In genomic region chr18:24869285-24869684, GRCh38 we compare ENCODE assay signal across 25 cellular contexts.
"Had no signal": no experiment of that assay in that cellular context is flagged by ENCODE, and none has a peak within 500 bp of the region (broad histone marks: within the 10 kb centered on the region; RNA-seq: fewer than 3 reads in every experiment).

No MANE protein-coding gene starts in this region.

- H3K27me3 ChIP-seq: breast epithelium, heart right ventricle had no signal

- H3K4me3 ChIP-seq: breast epithelium, heart right ventricle, left ventricle myocardium inferior, lung, pancreas, prostate gland, skin epidermis, thoracic aorta had no signal

- H3K36me3 Mint-ChIP-seq: activated naive CD4-positive, alpha-beta T cell treated with anti-CD3 and anti-CD28 coated beads, Interleukin-2, amount 50 U/mL, for 24 hours; stimulated activated effector memory CD8-positive, alpha-beta T cell treated with anti-CD3 and anti-CD28 coated beads, Interleukin-12 subunit alpha, Interleukin-12 subunit beta, amount 100 ng/mL, for 72 hours; type B pancreatic cell had no signal

- H3K9me3 ChIP-seq: breast epithelium, heart right ventricle, left ventricle myocardium inferior, pancreas, prostate gland, thoracic aorta had no signal

- H3K4me1 ChIP-seq: breast epithelium, heart right ventricle, left ventricle myocardium inferior, pancreas, prostate gland had no signal

- H3K27ac Mint-ChIP-seq: activated CD4-positive, alpha-beta T cell treated with anti-CD3 and anti-CD28 coated beads, Interleukin-2, amount 10 ng/mL, durations not matched to agents 7 days and 5 days; activated CD8-positive, alpha-beta T cell treated with anti-CD3 and anti-CD28 coated beads for 36 hours; activated naive CD4-positive, alpha-beta T cell treated with anti-CD3 and anti-CD28 coated beads, Interleukin-2, amount 50 U/mL, for 24 hours; activated naive CD8-positive, alpha-beta T cell treated with anti-CD3 and anti-CD28 coated beads, Interleukin-2, amount 50 U/mL, for 24 hours; activated T-helper 2 cell treated with anti-CD3 and anti-CD28 coated beads, Interferon-gamma antibody, Interleukin-2, Interleukin-4, amounts not matched to agents 10 μg/mL and 5 μg/mL and 100 μg/mL, durations not matched to agents 14 hours and 24 hours and 36 hours; nephron; stimulated activated effector memory CD8-positive, alpha-beta T cell treated with anti-CD3 and anti-CD28 coated beads, Interleukin-12 subunit alpha, Interleukin-12 subunit beta, amount 100 ng/mL, for 72 hours; stimulated activated naive CD8-positive, alpha-beta T cell treated with anti-CD3 and anti-CD28 coated beads, Interleukin-15, Interleukin-2, amounts not matched to agents 100 ng/mL and 50 ng/mL, for 24 hours; type B pancreatic cell had no signal

- H3K9me3 Mint-ChIP-seq: activated CD4-positive, alpha-beta T cell treated with anti-CD3 and anti-CD28 coated beads, Interleukin-2, amount 10 ng/mL, durations not matched to agents 7 days and 5 days; activated CD8-positive, alpha-beta T cell treated with anti-CD3 and anti-CD28 coated beads for 36 hours; activated naive CD8-positive, alpha-beta T cell treated with anti-CD3 and anti-CD28 coated beads, Interleukin-2, amount 50 U/mL, for 24 hours; activated T-helper 2 cell treated with anti-CD3 and anti-CD28 coated beads, Interferon-gamma antibody, Interleukin-2, Interleukin-4, amounts not matched to agents 10 μg/mL and 5 μg/mL and 100 μg/mL, durations not matched to agents 14 hours and 24 hours and 36 hours; nephron; stimulated activated effector memory CD8-positive, alpha-beta T cell treated with anti-CD3 and anti-CD28 coated beads, Interleukin-12 subunit alpha, Interleukin-12 subunit beta, amount 100 ng/mL, for 72 hours; stimulated activated naive CD8-positive, alpha-beta T cell treated with anti-CD3 and anti-CD28 coated beads, Interleukin-15, Interleukin-2, amounts not matched to agents 100 ng/mL and 50 ng/mL, for 24 hours; type B pancreatic cell had no signal

- H3K27me3 Mint-ChIP-seq: activated CD4-positive, alpha-beta T cell treated with anti-CD3 and anti-CD28 coated beads, Interleukin-2, amount 10 ng/mL, durations not matched to agents 7 days and 5 days; stimulated activated naive CD8-positive, alpha-beta T cell treated with anti-CD3 and anti-CD28 coated beads, Interleukin-15, Interleukin-2, amounts not matched to agents 100 ng/mL and 50 ng/mL, for 24 hours; type B pancreatic cell had no signal

- H3K27ac ChIP-seq: breast epithelium, heart right ventricle, left ventricle myocardium inferior, pancreas, prostate gland, skin epidermis, thoracic aorta had no signal

- H3K4me3 Mint-ChIP-seq: activated CD4-positive, alpha-beta T cell treated with anti-CD3 and anti-CD28 coated beads, Interleukin-2, amount 10 ng/mL, durations not matched to agents 7 days and 5 days; activated CD8-positive, alpha-beta T cell treated with anti-CD3 and anti-CD28 coated beads for 36 hours; activated naive CD4-positive, alpha-beta T cell treated with anti-CD3 and anti-CD28 coated beads, Interleukin-2, amount 50 U/mL, for 24 hours; activated naive CD8-positive, alpha-beta T cell treated with anti-CD3 and anti-CD28 coated beads, Interleukin-2, amount 50 U/mL, for 24 hours; nephron; stimulated activated effector memory CD8-positive, alpha-beta T cell treated with anti-CD3 and anti-CD28 coated beads, Interleukin-12 subunit alpha, Interleukin-12 subunit beta, amount 100 ng/mL, for 72 hours; stimulated activated naive CD8-positive, alpha-beta T cell treated with anti-CD3 and anti-CD28 coated beads, Interleukin-15, Interleukin-2, amounts not matched to agents 100 ng/mL and 50 ng/mL, for 24 hours; type B pancreatic cell had no signal

- H3K36me3 ChIP-seq: breast epithelium, heart right ventricle, left ventricle myocardium inferior, pancreas, prostate gland, thoracic aorta had no signal

- H3K4me1 Mint-ChIP-seq: activated CD4-positive, alpha-beta T cell treated with anti-CD3 and anti-CD28 coated beads, Interleukin-2, amount 10 ng/mL, durations not matched to agents 7 days and 5 days; activated naive CD4-positive, alpha-beta T cell treated with anti-CD3 and anti-CD28 coated beads, Interleukin-2, amount 50 U/mL, for 24 hours; activated naive CD8-positive, alpha-beta T cell treated with anti-CD3 and anti-CD28 coated beads, Interleukin-2, amount 50 U/mL, for 24 hours; stimulated activated effector memory CD8-positive, alpha-beta T cell treated with anti-CD3 and anti-CD28 coated beads, Interleukin-12 subunit alpha, Interleukin-12 subunit beta, amount 100 ng/mL, for 72 hours had no signal

- DNase-seq: activated CD4-positive, alpha-beta T cell treated with anti-CD3 and anti-CD28 coated beads, Interleukin-2, amount 10 ng/mL, durations not matched to agents 7 days and 5 days; activated CD4-positive, CD25-positive, alpha-beta regulatory T cell treated with anti-CD3 and anti-CD28 coated beads, Interleukin-2, amount 50 U/mL, for 72 hours; activated CD8-positive, alpha-beta T cell treated with anti-CD3 and anti-CD28 coated beads for 36 hours; activated naive CD8-positive, alpha-beta T cell treated with anti-CD3 and anti-CD28 coated beads, Interleukin-2, amount 50 U/mL, for 24 hours; activated T-cell treated with anti-CD3 and anti-CD28 coated beads, Interleukin-2, amount 50 U/mL, for 48 hours; central memory CD4-positive, alpha-beta T cell; heart right ventricle; left ventricle myocardium inferior; pancreas; retina; stimulated activated CD4-positive, alpha-beta T cell treated with anti-CD3 and anti-CD28 coated beads, Interleukin-4, amount 100 ng/mL, for 24 hours; T-helper 2 cell had no signal

- ATAC-seq: activated CD8-positive, alpha-beta T cell treated with anti-CD3 and anti-CD28 coated beads for 36 hours; activated naive CD8-positive, alpha-beta T cell treated with anti-CD3 and anti-CD28 coated beads, Interleukin-2, amount 50 U/mL, for 24 hours; esophagus mucosa; heart right ventricle; pancreas; sciatic nerve; stimulated activated effector memory CD8-positive, alpha-beta T cell treated with anti-CD3 and anti-CD28 coated beads, Interleukin-12 subunit alpha, Interleukin-12 subunit beta, amount 100 ng/mL, for 72 hours had no signal
